Comparison of ENCODE assay signal across 13 cellular contexts in genomic region chr1:54257876-54258275, GRCh38. TPM values are rescaled to one million over a fixed set of nuclear protein-coding genes. Genes with fewer than 3 reads are reported as not detected.
A peak's percentile ranks its signal among the peaks of the same experiment; 100 is the strongest.
DNase-seq lines count a peak whose midpoint lies in the region; ATAC-seq and TF ChIP-seq lines count a peak whose summit lies in the region.
"Had no signal": no experiment of that assay in that cellular context is flagged by ENCODE, and none has a peak within 500 bp of the region (broad histone marks: within the 10 kb centered on the region; RNA-seq: fewer than 3 reads in every experiment).

No MANE protein-coding gene starts in this region.

- POLR2A ChIA-PET in activated CD4-positive, alpha-beta T cell treated with anti-CD3 and anti-CD28 coated beads, Interleukin-2, amount 10 ng/mL, durations not matched to agents 7 days and 5 days (lab: Charles Lee), result no interaction called here
- POLR2A ChIA-PET in WTC11 (lab: Charles Lee), result interaction anchor here (0.6 to 0.7 kb wide), 3 partner anchors 14 to 134 kb away, joined by 3 to 5 read pairs (median 4); no protein-coding TSS in a partner anchor

- no peak for DNase-seq in activated CD4-positive, alpha-beta T cell treated with anti-CD3 and anti-CD28 coated beads, Interleukin-2, amount 10 ng/mL, durations not matched to agents 7 days and 5 days
- DNase-seq in activated CD4-positive, alpha-beta T cell treated with anti-CD3 and anti-CD28 coated beads, Interleukin-2, amount 50 U/mL, for 48 hours, result no peak
- no peak for DNase-seq in WTC11 (ENCODE audit: low spot score)
- DNase-seq in nephron progenitor cell, result no peak
- DNase-seq in stimulated activated naive B cell treated with anti-CD40 and anti-IgM and Interleukin-4, amounts not matched to agents 10 μg/mL and 1 μg/mL and 100 μg/mL, for 72 hours, result no peak
- no peak for DNase-seq in DMS53 (lab: John Stamatoyannopoulos, UW)
- DNase-seq in amygdala (lab: John Stamatoyannopoulos, UW), result no peak
- DNase-seq: CD8-positive, alpha-beta T cell; COR-L47; DMS153; DND-41; GDM1 had no signal

- H3K4me1 Mint-ChIP-seq in activated CD4-positive, alpha-beta T cell treated with anti-CD3 and anti-CD28 coated beads, Interleukin-2, amount 10 ng/mL, durations not matched to agents 7 days and 5 days, result peaks cover 9% of the 10 kb centered on the region
- H3K4me1 Mint-ChIP-seq in WTC11 (peaks cover 41% of the 10 kb centered on the region), nephron progenitor cell (peaks cover 84% of the 10 kb centered on the region)
- H3K4me1 Mint-ChIP-seq in stimulated activated naive B cell treated with anti-CD40 and anti-IgM and Interleukin-4, amounts not matched to agents 10 μg/mL and 1 μg/mL and 100 μg/mL, for 72 hours, result no peaks in the 10 kb centered on the region

- no peak for TF ChIP-seq CTCF in WTC11 (IDR thresholded peaks at IDR 0.05)
- no peak for TF ChIP-seq CTCF in nephron progenitor cell (IDR thresholded peaks at IDR 0.05)

- peak overlapping the region; percentile 74 for H3K27ac Mint-ChIP-seq in activated CD4-positive, alpha-beta T cell treated with anti-CD3 and anti-CD28 coated beads, Interleukin-2, amount 10 ng/mL, durations not matched to agents 7 days and 5 days
- H3K27ac Mint-ChIP-seq in WTC11 (peak overlapping the region; percentile 80), nephron progenitor cell (peak overlapping the region; percentile 77)
- H3K27ac Mint-ChIP-seq in stimulated activated naive B cell treated with anti-CD40 and anti-IgM and Interleukin-4, amounts not matched to agents 10 μg/mL and 1 μg/mL and 100 μg/mL, for 72 hours, result peak overlapping the region; percentile 65
- H3K27ac Mint-ChIP-seq: CD14-positive monocyte; CD8-positive, alpha-beta T cell had no signal

- H3K27me3 Mint-ChIP-seq in activated CD4-positive, alpha-beta T cell treated with anti-CD3 and anti-CD28 coated beads, Interleukin-2, amount 10 ng/mL, durations not matched to agents 7 days and 5 days, result no peaks in the 10 kb centered on the region
- H3K27me3 Mint-ChIP-seq in WTC11 (ENCODE audit: low read depth), result no peaks in the 10 kb centered on the region
- no peaks in the 10 kb centered on the region for H3K27me3 Mint-ChIP-seq in nephron progenitor cell (ENCODE audit: low read depth, poor library complexity)
- no peaks in the 10 kb centered on the region for H3K27me3 Mint-ChIP-seq in stimulated activated naive B cell treated with anti-CD40 and anti-IgM and Interleukin-4, amounts not matched to agents 10 μg/mL and 1 μg/mL and 100 μg/mL, for 72 hours

- H3K9me3 Mint-ChIP-seq in activated CD4-positive, alpha-beta T cell treated with anti-CD3 and anti-CD28 coated beads, Interleukin-2, amount 10 ng/mL, durations not matched to agents 7 days and 5 days, result no peaks in the 10 kb centered on the region
- H3K9me3 Mint-ChIP-seq in WTC11, result no peaks in the 10 kb centered on the region
- H3K9me3 Mint-ChIP-seq in nephron progenitor cell, result no peaks in the 10 kb centered on the region
- no peaks in the 10 kb centered on the region for H3K9me3 Mint-ChIP-seq in stimulated activated naive B cell treated with anti-CD40 and anti-IgM and Interleukin-4, amounts not matched to agents 10 μg/mL and 1 μg/mL and 100 μg/mL, for 72 hours
- H3K9me3 Mint-ChIP-seq: CD8-positive, alpha-beta T cell had no signal

- CTCF ChIA-PET in activated CD4-positive, alpha-beta T cell treated with anti-CD3 and anti-CD28 coated beads, Interleukin-2, amount 10 ng/mL, durations not matched to agents 7 days and 5 days (lab: Charles Lee), result interaction anchor here (1.3 kb wide), 1 partner anchor 10 kb away, joined by 3 read pairs; no protein-coding TSS in a partner anchor
- CTCF ChIA-PET in WTC11 (lab: Charles Lee), result interaction anchor here (0.6 to 1.2 kb wide), 2 partner anchors 11 to 57 kb away, joined by 4 read pairs; no protein-coding TSS in a partner anchor

- H3K36me3 Mint-ChIP-seq in activated CD4-positive, alpha-beta T cell treated with anti-CD3 and anti-CD28 coated beads, Interleukin-2, amount 10 ng/mL, durations not matched to agents 7 days and 5 days (ENCODE audit: low read depth), result no peaks in the 10 kb centered on the region
- H3K36me3 Mint-ChIP-seq in WTC11 (no peaks in the 10 kb centered on the region), nephron progenitor cell (ENCODE audit: low read depth) (peaks cover 31% of the 10 kb centered on the region)
- peaks cover 0 to 7% of the 10 kb centered on the region in 2 donors for H3K36me3 Mint-ChIP-seq in stimulated activated naive B cell treated with anti-CD40 and anti-IgM and Interleukin-4, amounts not matched to agents 10 μg/mL and 1 μg/mL and 100 μg/mL, for 72 hours

- no peak for ATAC-seq in WTC11
- ATAC-seq in stimulated activated naive B cell treated with anti-CD40 and anti-IgM and Interleukin-4, amounts not matched to agents 10 μg/mL and 1 μg/mL and 100 μg/mL, for 72 hours (replicated peaks), result no peak
- ATAC-seq: CD8-positive, alpha-beta T cell had no signal

- no peak overlapping the region for H3K4me3 Mint-ChIP-seq in activated CD4-positive, alpha-beta T cell treated with anti-CD3 and anti-CD28 coated beads, Interleukin-2, amount 10 ng/mL, durations not matched to agents 7 days and 5 days
- H3K4me3 Mint-ChIP-seq in WTC11 (no peak overlapping the region), nephron progenitor cell (no peak overlapping the region)
- H3K4me3 Mint-ChIP-seq in stimulated activated naive B cell treated with anti-CD40 and anti-IgM and Interleukin-4, amounts not matched to agents 10 μg/mL and 1 μg/mL and 100 μg/mL, for 72 hours, result no peak overlapping the region
- H3K4me3 Mint-ChIP-seq: CD14-positive monocyte; CD8-positive, alpha-beta T cell had no signal

TF ChIP-seq in WTC11, 78 proteins besides CTCF, POLR2A, EP300 and RAD21:
- TF ChIP-seq ERG (CRISPR knock-in tag; IDR thresholded peaks at IDR 0.05), result no peak
- TF ChIP-seq AR (CRISPR knock-in tag; IDR thresholded peaks at IDR 0.05), result no peak
- no peak for TF ChIP-seq FOXK1 (CRISPR knock-in tag; IDR thresholded peaks at IDR 0.05)
- TF ChIP-seq ZNF671 (CRISPR knock-in tag; IDR thresholded peaks at IDR 0.05), result no peak
- TF ChIP-seq ZNF263 (CRISPR knock-in tag; IDR thresholded peaks at IDR 0.05; ENCODE audit: low read depth), result no peak
- no peak for TF ChIP-seq MXD4 (CRISPR knock-in tag; IDR thresholded peaks at IDR 0.05; ENCODE audit: borderline replicate concordance)
- no peak for TF ChIP-seq ESRRA (CRISPR knock-in tag; IDR thresholded peaks at IDR 0.05; ENCODE audit: borderline replicate concordance)
TF ChIP-seq in WTC11: peak in this region for 0.

RNA-seq across cellular contexts. Expression of gene MRPL37, which starts 57.9 kb away (rescaled TPM):
- total RNA-seq in activated CD4-positive, alpha-beta T cell treated with anti-CD3 and anti-CD28 coated beads, Interleukin-2, amount 10 ng/mL, durations not matched to agents 7 days and 5 days, result 10 to 100 TPM; 93.8 to 95.2 TPM
- total RNA-seq in WTC11 (2021), result 125 to 143 TPM (median 130 TPM) in 3 replicates

RNA-seq across cellular contexts. Expression of gene CYB5RL, which starts 58.0 kb away (rescaled TPM):
- total RNA-seq in activated CD4-positive, alpha-beta T cell treated with anti-CD3 and anti-CD28 coated beads, Interleukin-2, amount 10 ng/mL, durations not matched to agents 7 days and 5 days, result 10 to 100 TPM; 10.8 to 13.4 TPM
- total RNA-seq in WTC11 (2021), result 13.1 to 14.2 TPM (median 13.4 TPM) in 3 replicates
